ENCODE assay signal across 1 cellular context in the genomic region with DNA sequence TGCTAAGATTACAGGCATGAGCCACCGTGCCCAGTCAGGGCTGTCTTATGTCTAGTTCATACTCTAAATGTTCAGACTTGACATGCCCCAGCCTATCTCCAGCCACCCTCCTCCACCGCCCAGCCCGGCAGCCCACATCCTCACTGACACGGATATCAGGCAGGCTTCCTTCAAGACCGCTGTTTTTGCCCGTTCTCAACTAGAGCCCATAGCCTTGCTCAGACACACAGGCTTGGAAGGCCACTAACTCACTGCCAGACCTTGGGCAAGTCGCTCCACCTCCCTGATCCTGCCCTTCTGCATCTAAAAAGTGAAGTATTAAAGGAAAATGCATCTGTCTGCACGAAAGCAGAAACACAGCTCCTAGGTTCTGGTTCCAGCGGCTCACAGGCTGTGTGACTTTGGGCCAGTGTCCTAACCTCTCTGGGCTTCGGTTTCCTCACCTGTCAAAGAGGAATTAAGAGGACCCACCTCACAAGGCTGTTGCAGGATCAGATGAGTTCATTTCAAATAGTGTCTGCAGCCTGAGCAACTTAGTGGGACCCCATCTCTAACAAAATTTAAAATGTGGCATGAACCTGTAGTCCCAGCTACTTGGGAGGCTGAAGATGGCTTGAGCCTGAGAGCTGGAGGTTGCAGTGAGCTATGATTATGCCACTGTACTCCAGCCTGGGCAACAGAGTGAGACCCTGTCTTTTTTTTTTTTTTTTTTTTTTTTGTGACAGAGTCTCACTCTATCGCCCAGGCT.
TF ChIP-seq lines count a peak whose summit lies in the region.

No MANE protein-coding gene starts in this region.

TF ChIP-seq in K562, 482 proteins besides CTCF, POLR2A, EP300 and RAD21 (continued from another document and continues in another):
- TF ChIP-seq, protein P1, sequence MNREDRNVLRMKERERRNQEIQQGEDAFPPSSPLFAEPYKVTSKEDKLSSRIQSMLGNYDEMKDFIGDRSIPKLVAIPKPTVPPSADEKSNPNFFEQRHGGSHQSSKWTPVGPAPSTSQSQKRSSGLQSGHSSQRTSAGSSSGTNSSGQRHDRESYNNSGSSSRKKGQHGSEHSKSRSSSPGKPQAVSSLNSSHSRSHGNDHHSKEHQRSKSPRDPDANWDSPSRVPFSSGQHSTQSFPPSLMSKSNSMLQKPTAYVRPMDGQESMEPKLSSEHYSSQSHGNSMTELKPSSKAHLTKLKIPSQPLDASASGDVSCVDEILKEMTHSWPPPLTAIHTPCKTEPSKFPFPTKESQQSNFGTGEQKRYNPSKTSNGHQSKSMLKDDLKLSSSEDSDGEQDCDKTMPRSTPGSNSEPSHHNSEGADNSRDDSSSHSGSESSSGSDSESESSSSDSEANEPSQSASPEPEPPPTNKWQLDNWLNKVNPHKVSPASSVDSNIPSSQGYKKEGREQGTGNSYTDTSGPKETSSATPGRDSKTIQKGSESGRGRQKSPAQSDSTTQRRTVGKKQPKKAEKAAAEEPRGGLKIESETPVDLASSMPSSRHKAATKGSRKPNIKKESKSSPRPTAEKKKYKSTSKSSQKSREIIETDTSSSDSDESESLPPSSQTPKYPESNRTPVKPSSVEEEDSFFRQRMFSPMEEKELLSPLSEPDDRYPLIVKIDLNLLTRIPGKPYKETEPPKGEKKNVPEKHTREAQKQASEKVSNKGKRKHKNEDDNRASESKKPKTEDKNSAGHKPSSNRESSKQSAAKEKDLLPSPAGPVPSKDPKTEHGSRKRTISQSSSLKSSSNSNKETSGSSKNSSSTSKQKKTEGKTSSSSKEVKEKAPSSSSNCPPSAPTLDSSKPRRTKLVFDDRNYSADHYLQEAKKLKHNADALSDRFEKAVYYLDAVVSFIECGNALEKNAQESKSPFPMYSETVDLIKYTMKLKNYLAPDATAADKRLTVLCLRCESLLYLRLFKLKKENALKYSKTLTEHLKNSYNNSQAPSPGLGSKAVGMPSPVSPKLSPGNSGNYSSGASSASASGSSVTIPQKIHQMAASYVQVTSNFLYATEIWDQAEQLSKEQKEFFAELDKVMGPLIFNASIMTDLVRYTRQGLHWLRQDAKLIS (CRISPR knock-in tag; IDR thresholded peaks at IDR 0.05), result no peak
- TF ChIP-seq NR3C1 (CRISPR knock-in tag; IDR thresholded peaks at IDR 0.05), result no peak
- no peak for TF ChIP-seq NFIC (IDR thresholded peaks at IDR 0.05)
- TF ChIP-seq ZBED1 (IDR thresholded peaks at IDR 0.05), result no peak
- no peak for TF ChIP-seq ZSCAN32 (CRISPR knock-in tag; IDR thresholded peaks at IDR 0.05)
- TF ChIP-seq MCM3 (IDR thresholded peaks at IDR 0.05), result no peak
- no peak for TF ChIP-seq SMAD4 (CRISPR knock-in tag; conservative IDR thresholded peaks at IDR 0.05)
- TF ChIP-seq HNRNPL (IDR thresholded peaks at IDR 0.05; ENCODE audit: low read depth, low read length), result no peak
- TF ChIP-seq, protein P2, sequence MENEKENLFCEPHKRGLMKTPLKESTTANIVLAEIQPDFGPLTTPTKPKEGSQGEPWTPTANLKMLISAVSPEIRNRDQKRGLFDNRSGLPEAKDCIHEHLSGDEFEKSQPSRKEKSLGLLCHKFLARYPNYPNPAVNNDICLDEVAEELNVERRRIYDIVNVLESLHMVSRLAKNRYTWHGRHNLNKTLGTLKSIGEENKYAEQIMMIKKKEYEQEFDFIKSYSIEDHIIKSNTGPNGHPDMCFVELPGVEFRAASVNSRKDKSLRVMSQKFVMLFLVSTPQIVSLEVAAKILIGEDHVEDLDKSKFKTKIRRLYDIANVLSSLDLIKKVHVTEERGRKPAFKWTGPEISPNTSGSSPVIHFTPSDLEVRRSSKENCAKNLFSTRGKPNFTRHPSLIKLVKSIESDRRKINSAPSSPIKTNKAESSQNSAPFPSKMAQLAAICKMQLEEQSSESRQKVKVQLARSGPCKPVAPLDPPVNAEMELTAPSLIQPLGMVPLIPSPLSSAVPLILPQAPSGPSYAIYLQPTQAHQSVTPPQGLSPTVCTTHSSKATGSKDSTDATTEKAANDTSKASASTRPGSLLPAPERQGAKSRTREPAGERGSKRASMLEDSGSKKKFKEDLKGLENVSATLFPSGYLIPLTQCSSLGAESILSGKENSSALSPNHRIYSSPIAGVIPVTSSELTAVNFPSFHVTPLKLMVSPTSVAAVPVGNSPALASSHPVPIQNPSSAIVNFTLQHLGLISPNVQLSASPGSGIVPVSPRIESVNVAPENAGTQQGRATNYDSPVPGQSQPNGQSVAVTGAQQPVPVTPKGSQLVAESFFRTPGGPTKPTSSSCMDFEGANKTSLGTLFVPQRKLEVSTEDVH (IDR thresholded peaks at IDR 0.05; ENCODE audit: low read depth, partially characterized antibody), result no peak
- no peak for TF ChIP-seq ZNF75A (CRISPR knock-in tag; IDR thresholded peaks at IDR 0.05)
- no peak for TF ChIP-seq ERF (CRISPR knock-in tag; IDR thresholded peaks at IDR 0.05)
- peak; percentile 14 to 68; a peak in 3 of 4 replicates for TF ChIP-seq RCOR1 (IDR thresholded peaks at IDR 0.05; ENCODE audit: borderline replicate concordance in 1 of 2, low read depth in 2 of 2, low read length in 2 of 2)
- no peak for TF ChIP-seq NFXL1 (CRISPR knock-in tag; IDR thresholded peaks at IDR 0.05)
- no peak for TF ChIP-seq ZNF24 (IDR thresholded peaks at IDR 0.05)
- TF ChIP-seq MAZ (CRISPR knock-in tag; conservative IDR thresholded peaks at IDR 0.05 in 1 of 2, IDR thresholded peaks at IDR 0.05 in 1 of 2), result 0 out of 4 replicates have a peak, but pooled peaks of 1 of the 2 experiments have one; percentile 4
- TF ChIP-seq ZFP36 (IDR thresholded peaks at IDR 0.05; ENCODE audit: low read depth, low read length, partially characterized antibody), result peak; percentile 94
- TF ChIP-seq ZNF121 (CRISPR knock-in tag; conservative IDR thresholded peaks at IDR 0.05), result peak; percentile 71; the same call in 1 of the 2 replicates
- no peak for TF ChIP-seq TCFL5 (CRISPR knock-in tag; conservative IDR thresholded peaks at IDR 0.05)
- no peak for TF ChIP-seq U2AF2 (optimal IDR thresholded peaks at IDR 0.05; ENCODE audit: low read depth, low read length)
- TF ChIP-seq DNMT1 (IDR thresholded peaks at IDR 0.05), result no peak
- TF ChIP-seq, protein P3, sequence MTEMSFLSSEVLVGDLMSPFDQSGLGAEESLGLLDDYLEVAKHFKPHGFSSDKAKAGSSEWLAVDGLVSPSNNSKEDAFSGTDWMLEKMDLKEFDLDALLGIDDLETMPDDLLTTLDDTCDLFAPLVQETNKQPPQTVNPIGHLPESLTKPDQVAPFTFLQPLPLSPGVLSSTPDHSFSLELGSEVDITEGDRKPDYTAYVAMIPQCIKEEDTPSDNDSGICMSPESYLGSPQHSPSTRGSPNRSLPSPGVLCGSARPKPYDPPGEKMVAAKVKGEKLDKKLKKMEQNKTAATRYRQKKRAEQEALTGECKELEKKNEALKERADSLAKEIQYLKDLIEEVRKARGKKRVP (CRISPR knock-in tag; IDR thresholded peaks at IDR 0.05), result no peak
- peak; percentile 88 for TF ChIP-seq HDAC2 (IDR thresholded peaks at IDR 0.05)
- no peak for TF ChIP-seq ZNF140 (CRISPR knock-in tag; IDR thresholded peaks at IDR 0.05)
- TF ChIP-seq ZNF764 (CRISPR knock-in tag; IDR thresholded peaks at IDR 0.05; ENCODE audit: low read depth), result no peak
- no peak for TF ChIP-seq THRAP3 (IDR thresholded peaks at IDR 0.05; ENCODE audit: borderline replicate concordance)
- no peak for TF ChIP-seq SAP30 (IDR thresholded peaks at IDR 0.05; ENCODE audit: borderline replicate concordance, insufficient read depth, low read depth, low read length, poor library complexity, severe bottlenecking)
- peak; percentile 85; the same call in 1 of the 2 replicates for TF ChIP-seq PTBP1 (IDR thresholded peaks at IDR 0.05; ENCODE audit: low read depth, low read length)
- peak; percentile 18 for TF ChIP-seq BRD9 (IDR thresholded peaks at IDR 0.05; ENCODE audit: low read depth, partially characterized antibody)
- no peak for TF ChIP-seq ZNF224 (CRISPR knock-in tag; IDR thresholded peaks at IDR 0.05)
- TF ChIP-seq, protein P4, sequence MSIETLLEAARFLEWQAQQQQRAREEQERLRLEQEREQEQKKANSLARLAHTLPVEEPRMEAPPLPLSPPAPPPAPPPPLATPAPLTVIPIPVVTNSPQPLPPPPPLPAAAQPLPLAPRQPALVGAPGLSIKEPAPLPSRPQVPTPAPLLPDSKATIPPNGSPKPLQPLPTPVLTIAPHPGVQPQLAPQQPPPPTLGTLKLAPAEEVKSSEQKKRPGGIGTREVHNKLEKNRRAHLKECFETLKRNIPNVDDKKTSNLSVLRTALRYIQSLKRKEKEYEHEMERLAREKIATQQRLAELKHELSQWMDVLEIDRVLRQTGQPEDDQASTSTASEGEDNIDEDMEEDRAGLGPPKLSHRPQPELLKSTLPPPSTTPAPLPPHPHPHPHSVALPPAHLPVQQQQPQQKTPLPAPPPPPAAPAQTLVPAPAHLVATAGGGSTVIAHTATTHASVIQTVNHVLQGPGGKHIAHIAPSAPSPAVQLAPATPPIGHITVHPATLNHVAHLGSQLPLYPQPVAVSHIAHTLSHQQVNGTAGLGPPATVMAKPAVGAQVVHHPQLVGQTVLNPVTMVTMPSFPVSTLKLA (conservative IDR thresholded peaks at IDR 0.05), result no peak
- no peak for TF ChIP-seq HDAC3 (IDR thresholded peaks at IDR 0.05; ENCODE audit: borderline replicate concordance, partially characterized antibody)
- TF ChIP-seq, protein P5, sequence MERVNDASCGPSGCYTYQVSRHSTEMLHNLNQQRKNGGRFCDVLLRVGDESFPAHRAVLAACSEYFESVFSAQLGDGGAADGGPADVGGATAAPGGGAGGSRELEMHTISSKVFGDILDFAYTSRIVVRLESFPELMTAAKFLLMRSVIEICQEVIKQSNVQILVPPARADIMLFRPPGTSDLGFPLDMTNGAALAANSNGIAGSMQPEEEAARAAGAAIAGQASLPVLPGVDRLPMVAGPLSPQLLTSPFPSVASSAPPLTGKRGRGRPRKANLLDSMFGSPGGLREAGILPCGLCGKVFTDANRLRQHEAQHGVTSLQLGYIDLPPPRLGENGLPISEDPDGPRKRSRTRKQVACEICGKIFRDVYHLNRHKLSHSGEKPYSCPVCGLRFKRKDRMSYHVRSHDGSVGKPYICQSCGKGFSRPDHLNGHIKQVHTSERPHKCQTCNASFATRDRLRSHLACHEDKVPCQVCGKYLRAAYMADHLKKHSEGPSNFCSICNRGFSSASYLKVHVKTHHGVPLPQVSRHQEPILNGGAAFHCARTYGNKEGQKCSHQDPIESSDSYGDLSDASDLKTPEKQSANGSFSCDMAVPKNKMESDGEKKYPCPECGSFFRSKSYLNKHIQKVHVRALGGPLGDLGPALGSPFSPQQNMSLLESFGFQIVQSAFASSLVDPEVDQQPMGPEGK (CRISPR knock-in tag; IDR thresholded peaks at IDR 0.05; ENCODE audit: borderline replicate concordance), result no peak
- TF ChIP-seq, protein P6, sequence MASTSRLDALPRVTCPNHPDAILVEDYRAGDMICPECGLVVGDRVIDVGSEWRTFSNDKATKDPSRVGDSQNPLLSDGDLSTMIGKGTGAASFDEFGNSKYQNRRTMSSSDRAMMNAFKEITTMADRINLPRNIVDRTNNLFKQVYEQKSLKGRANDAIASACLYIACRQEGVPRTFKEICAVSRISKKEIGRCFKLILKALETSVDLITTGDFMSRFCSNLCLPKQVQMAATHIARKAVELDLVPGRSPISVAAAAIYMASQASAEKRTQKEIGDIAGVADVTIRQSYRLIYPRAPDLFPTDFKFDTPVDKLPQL (IDR thresholded peaks at IDR 0.05; ENCODE audit: extremely low read depth, insufficient read length), result no peak
- TF ChIP-seq, protein P7, sequence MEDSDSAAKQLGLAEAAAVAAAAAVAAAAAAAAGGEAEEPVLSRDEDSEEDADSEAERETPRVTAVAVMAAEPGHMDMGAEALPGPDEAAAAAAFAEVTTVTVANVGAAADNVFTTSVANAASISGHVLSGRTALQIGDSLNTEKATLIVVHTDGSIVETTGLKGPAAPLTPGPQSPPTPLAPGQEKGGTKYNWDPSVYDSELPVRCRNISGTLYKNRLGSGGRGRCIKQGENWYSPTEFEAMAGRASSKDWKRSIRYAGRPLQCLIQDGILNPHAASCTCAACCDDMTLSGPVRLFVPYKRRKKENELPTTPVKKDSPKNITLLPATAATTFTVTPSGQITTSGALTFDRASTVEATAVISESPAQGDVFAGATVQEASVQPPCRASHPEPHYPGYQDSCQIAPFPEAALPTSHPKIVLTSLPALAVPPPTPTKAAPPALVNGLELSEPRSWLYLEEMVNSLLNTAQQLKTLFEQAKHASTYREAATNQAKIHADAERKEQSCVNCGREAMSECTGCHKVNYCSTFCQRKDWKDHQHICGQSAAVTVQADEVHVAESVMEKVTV (CRISPR knock-in tag; IDR thresholded peaks at IDR 0.05), result no peak
- TF ChIP-seq, protein P8, sequence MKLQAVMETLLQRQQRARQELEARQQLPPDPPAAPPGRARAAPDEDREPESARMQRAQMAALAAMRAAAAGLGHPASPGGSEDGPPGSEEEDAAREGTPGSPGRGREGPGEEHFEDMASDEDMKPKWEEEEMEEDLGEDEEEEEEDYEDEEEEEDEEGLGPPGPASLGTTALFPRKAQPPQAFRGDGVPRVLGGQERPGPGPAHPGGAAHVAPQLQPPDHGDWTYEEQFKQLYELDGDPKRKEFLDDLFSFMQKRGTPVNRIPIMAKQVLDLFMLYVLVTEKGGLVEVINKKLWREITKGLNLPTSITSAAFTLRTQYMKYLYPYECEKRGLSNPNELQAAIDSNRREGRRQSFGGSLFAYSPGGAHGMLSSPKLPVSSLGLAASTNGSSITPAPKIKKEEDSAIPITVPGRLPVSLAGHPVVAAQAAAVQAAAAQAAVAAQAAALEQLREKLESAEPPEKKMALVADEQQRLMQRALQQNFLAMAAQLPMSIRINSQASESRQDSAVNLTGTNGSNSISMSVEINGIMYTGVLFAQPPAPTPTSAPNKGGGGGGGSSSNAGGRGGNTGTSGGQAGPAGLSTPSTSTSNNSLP (IDR thresholded peaks at IDR 0.05; ENCODE audit: borderline replicate concordance, low read depth, low read length), result no peak
- no peak for TF ChIP-seq SIN3B (IDR thresholded peaks at IDR 0.05; ENCODE audit: low read depth)
- TF ChIP-seq, protein P9, sequence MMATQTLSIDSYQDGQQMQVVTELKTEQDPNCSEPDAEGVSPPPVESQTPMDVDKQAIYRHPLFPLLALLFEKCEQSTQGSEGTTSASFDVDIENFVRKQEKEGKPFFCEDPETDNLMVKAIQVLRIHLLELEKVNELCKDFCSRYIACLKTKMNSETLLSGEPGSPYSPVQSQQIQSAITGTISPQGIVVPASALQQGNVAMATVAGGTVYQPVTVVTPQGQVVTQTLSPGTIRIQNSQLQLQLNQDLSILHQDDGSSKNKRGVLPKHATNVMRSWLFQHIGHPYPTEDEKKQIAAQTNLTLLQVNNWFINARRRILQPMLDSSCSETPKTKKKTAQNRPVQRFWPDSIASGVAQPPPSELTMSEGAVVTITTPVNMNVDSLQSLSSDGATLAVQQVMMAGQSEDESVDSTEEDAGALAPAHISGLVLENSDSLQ (IDR thresholded peaks at IDR 0.05), result no peak
- TF ChIP-seq, protein P10, sequence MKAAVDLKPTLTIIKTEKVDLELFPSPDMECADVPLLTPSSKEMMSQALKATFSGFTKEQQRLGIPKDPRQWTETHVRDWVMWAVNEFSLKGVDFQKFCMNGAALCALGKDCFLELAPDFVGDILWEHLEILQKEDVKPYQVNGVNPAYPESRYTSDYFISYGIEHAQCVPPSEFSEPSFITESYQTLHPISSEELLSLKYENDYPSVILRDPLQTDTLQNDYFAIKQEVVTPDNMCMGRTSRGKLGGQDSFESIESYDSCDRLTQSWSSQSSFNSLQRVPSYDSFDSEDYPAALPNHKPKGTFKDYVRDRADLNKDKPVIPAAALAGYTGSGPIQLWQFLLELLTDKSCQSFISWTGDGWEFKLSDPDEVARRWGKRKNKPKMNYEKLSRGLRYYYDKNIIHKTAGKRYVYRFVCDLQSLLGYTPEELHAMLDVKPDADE (conservative IDR thresholded peaks at IDR 0.05; ENCODE audit: control insufficient read depth, low read depth, low read length), result no peak
